Comparison of ENCODE assay signal across 17 cellular contexts in the genomic region with DNA sequence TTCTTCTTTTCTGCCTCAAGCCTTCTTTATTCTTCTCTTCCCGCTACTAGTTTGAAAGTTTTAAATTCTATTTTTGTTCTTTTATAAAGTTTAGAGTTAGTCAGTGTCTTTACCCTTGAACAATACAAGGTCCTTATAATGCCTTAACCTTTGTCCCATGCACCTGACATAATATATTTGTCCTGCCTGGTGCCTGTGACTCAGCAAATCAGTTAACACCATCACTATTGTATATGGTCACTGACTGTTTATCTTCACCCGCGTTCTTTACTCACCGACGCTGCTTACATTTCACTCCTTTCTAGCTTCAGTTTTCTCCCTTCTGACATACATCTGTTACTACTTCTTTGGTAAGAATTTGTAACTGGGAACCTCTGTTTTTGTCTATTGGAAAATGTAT. TPM values are rescaled to one million over a fixed set of nuclear protein-coding genes. Genes with fewer than 3 reads are reported as not detected.
DNase-seq lines count a peak whose midpoint lies in the region; ATAC-seq and TF ChIP-seq lines count a peak whose summit lies in the region.
"Had no signal": no experiment of that assay in that cellular context is flagged by ENCODE, and none has a peak within 500 bp of the region (broad histone marks: within the 10 kb centered on the region; RNA-seq: fewer than 3 reads in every experiment).

No MANE protein-coding gene starts in this region.

- peaks cover 4% of the 10 kb centered on the region for H4K20me1 ChIP-seq in neural progenitor cell (ENCODE audit: low read depth)

- H3K36me3 ChIP-seq in neural progenitor cell = no peaks in the 10 kb centered on the region

- peaks cover 6% of the 10 kb centered on the region for H3K36me3 Mint-ChIP-seq in neural progenitor cell

- H3K4me2 ChIP-seq in neural progenitor cell = peak overlapping the region; percentile 19

- ATAC-seq in GM18505 (IDR thresholded peaks at IDR 0.05; ENCODE audit: unreplicated experiment) = no peak
- no peak for ATAC-seq in GM18873 (IDR thresholded peaks at IDR 0.05; ENCODE audit: low FRiP score, unreplicated experiment)
- ATAC-seq: activated CD8-positive, alpha-beta memory T cell treated with anti-CD3 and anti-CD28 coated beads, Interleukin-2, amount 10 ng/mL, durations not matched to agents 7 days and 5 days; psoas muscle; stimulated activated effector memory CD8-positive, alpha-beta T cell treated with anti-CD3 and anti-CD28 coated beads, Interleukin-12 subunit alpha, Interleukin-12 subunit beta, amount 100 ng/mL, for 72 hours had no signal

- H3K27ac Mint-ChIP-seq in neural progenitor cell = no peak overlapping the region
- H3K27ac Mint-ChIP-seq: activated CD8-positive, alpha-beta memory T cell treated with anti-CD3 and anti-CD28 coated beads, Interleukin-2, amount 10 ng/mL, durations not matched to agents 7 days and 5 days; stimulated activated effector memory CD8-positive, alpha-beta T cell treated with anti-CD3 and anti-CD28 coated beads, Interleukin-12 subunit alpha, Interleukin-12 subunit beta, amount 100 ng/mL, for 72 hours had no signal

- TF ChIP-seq CTCF in neural progenitor cell (IDR thresholded peaks at IDR 0.05) = no peak

- no peaks in the 10 kb centered on the region for H3K9me3 Mint-ChIP-seq in neural progenitor cell
- H3K9me3 Mint-ChIP-seq: stimulated activated effector memory CD8-positive, alpha-beta T cell treated with anti-CD3 and anti-CD28 coated beads, Interleukin-12 subunit alpha, Interleukin-12 subunit beta, amount 100 ng/mL, for 72 hours had no signal

- DNase-seq in H4 (ENCODE audit: low spot score) (peak; percentile 44), NCI-H460 (ENCODE audit: extremely low read depth, low read depth) (peak; percentile 38), dermis microvascular lymphatic vessel endothelial cell (ENCODE audit: low read depth in 2 of 2) (peak; percentile 27 to 84), neural progenitor cell (ENCODE audit: low spot score) (no peak), NCI-H82 treated with DMSO at 0.1 percent for 48 hours (lab: John Stamatoyannopoulos, UW; ENCODE audit: unreplicated experiment) (no peak)
- DNase-seq in activated CD8-positive, alpha-beta memory T cell treated with anti-CD3 and anti-CD28 coated beads, Interleukin-2, amount 50 U/mL, for 4 hours = no peak
- DNase-seq: activated CD8-positive, alpha-beta memory T cell treated with anti-CD3 and anti-CD28 coated beads, Interleukin-2, amount 10 ng/mL, durations not matched to agents 7 days and 5 days; KBM-7; NCI-H226; psoas muscle; stimulated activated CD4-positive, alpha-beta T cell treated with anti-CD3 and anti-CD28 coated beads, Interleukin-12 subunit alpha, Interleukin-12 subunit beta, amount 100 ng/mL, for 4 hours; T-helper 9 cell; tibial artery had no signal

- peaks cover 17% of the 10 kb centered on the region for H3K4me1 ChIP-seq in neural progenitor cell

- H3K27me3 Mint-ChIP-seq in neural progenitor cell (ENCODE audit: insufficient read depth, low read depth) = no peaks in the 10 kb centered on the region
- H3K27me3 Mint-ChIP-seq: activated CD8-positive, alpha-beta memory T cell treated with anti-CD3 and anti-CD28 coated beads, Interleukin-2, amount 10 ng/mL, durations not matched to agents 7 days and 5 days had no signal

- H3K4me3 ChIP-seq in neural progenitor cell = no peak overlapping the region
- H3K4me3 ChIP-seq: ascending aorta, psoas muscle, tibial artery had no signal

- no peak overlapping the region for H3K9ac ChIP-seq in neural progenitor cell

- H3K9me3 ChIP-seq in neural progenitor cell (ENCODE audit: low read depth) = no peaks in the 10 kb centered on the region
- H3K9me3 ChIP-seq: ascending aorta, psoas muscle, tibial artery had no signal

- H3K27ac ChIP-seq in neural progenitor cell = peak overlapping the region; percentile 67
- H3K27ac ChIP-seq: ascending aorta, psoas muscle, tibial artery had no signal

- peaks cover 7% of the 10 kb centered on the region for H3F3A ChIP-seq in neural progenitor cell (ENCODE audit: low read depth)

- TF ChIP-seq POLR2A in GM18505 (IDR thresholded peaks at IDR 0.05; ENCODE audit: borderline replicate concordance, extremely low read depth, insufficient read depth, insufficient read length) = no peak

- no peak overlapping the region for H3K4me3 Mint-ChIP-seq in neural progenitor cell
- H3K4me3 Mint-ChIP-seq: activated CD8-positive, alpha-beta memory T cell treated with anti-CD3 and anti-CD28 coated beads, Interleukin-2, amount 10 ng/mL, durations not matched to agents 7 days and 5 days; stimulated activated effector memory CD8-positive, alpha-beta T cell treated with anti-CD3 and anti-CD28 coated beads, Interleukin-12 subunit alpha, Interleukin-12 subunit beta, amount 100 ng/mL, for 72 hours had no signal

- no peak overlapping the region for H2AFZ ChIP-seq in neural progenitor cell (replicated peaks)

- peaks cover 49% of the 10 kb centered on the region for H3K79me2 ChIP-seq in neural progenitor cell (ENCODE audit: low read depth)

- no peaks in the 10 kb centered on the region for H3K27me3 ChIP-seq in neural progenitor cell
- H3K27me3 ChIP-seq: ascending aorta, tibial artery had no signal

- peaks cover 23% of the 10 kb centered on the region for H3K4me1 Mint-ChIP-seq in neural progenitor cell

RNA-seq across cellular contexts. Expression of gene SMIM20, which starts 5.7 kb away (rescaled TPM):
- total RNA-seq in H4 (2014; rRNA removed; shearing (Covaris generic)) = 97.2 and 130 TPM in 2 replicates
- 74.5 and 77.6 TPM in 2 replicates for total RNA-seq in NCI-H460 (2014; rRNA removed; shearing (Covaris generic))
- polyA plus RNA-seq in NCI-H460 (2014; cell fraction: nucleus; rRNA removed) = 54.6 and 66.5 TPM in 2 replicates
- total RNA-seq in dermis microvascular lymphatic vessel endothelial cell (12.1 and 13.1 TPM in 2 replicates), neural progenitor cell (ENCODE audit: low replicate concordance) (51.7 and 57.5 TPM in 2 replicates)

RNA-seq across cellular contexts. Expression of gene SEL1L3, which starts 56.9 kb away (rescaled TPM):
- total RNA-seq in H4 (2014; rRNA removed; shearing (Covaris generic)) = 164 and 167 TPM in 2 replicates
- total RNA-seq in NCI-H460 (2014; rRNA removed; shearing (Covaris generic)) = 86.9 and 95.3 TPM in 2 replicates
- 115 and 118 TPM in 2 replicates for polyA plus RNA-seq in NCI-H460 (2014; cell fraction: nucleus; rRNA removed)
- total RNA-seq in dermis microvascular lymphatic vessel endothelial cell (62.3 and 74.6 TPM in 2 replicates), neural progenitor cell (ENCODE audit: low replicate concordance) (49.6 and 87.2 TPM in 2 replicates)

Comparison
In these comparisons a context has a peak if more than half of its experiments do, and no peak if none do; other contexts are left out.
1. DNase-seq: peak in H4 (single experiment), NCI-H460 (single experiment) and dermis microvascular lymphatic vessel endothelial cell (2 of 2); none in neural progenitor cell (single experiment), activated CD8-positive, alpha-beta memory T cell treated with anti-CD3 and anti-CD28 coated beads, Interleukin-2, amount 50 U/mL, for 4 hours (single experiment) and NCI-H82 treated with DMSO at 0.1 percent for 48 hours (single experiment).